ENCODE assay signal across 8 cellular contexts in the genomic region with DNA sequence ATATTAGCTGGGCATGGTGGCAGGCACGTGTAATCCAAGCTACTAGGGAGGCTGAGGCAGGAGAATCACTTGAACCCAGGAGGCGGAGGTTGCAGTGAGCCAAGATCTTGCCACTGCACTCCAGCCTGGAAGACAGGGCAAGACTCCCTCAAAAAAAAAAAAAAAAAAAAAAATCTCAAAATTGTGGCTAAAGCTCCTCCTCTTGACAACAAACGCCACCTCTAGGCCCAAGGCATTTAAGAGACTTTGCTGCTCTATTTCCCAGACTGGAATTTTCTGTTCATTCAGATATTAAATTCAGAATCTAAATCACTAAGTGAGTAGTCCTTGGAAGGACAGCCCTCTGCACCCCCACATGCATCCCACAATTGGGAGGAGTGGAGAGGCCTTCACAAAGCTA. TPM values are rescaled to one million over a fixed set of nuclear protein-coding genes. Genes with fewer than 3 reads are reported as not detected.
DNase-seq lines count a peak whose midpoint lies in the region; ATAC-seq and TF ChIP-seq lines count a peak whose summit lies in the region.

No MANE protein-coding gene starts in this region.

- TF ChIP-seq CTCF in WTC11 (IDR thresholded peaks at IDR 0.05) (no peak), fibroblast of villous mesenchyme (IDR thresholded peaks at IDR 0.05; ENCODE audit: insufficient read depth, low read depth, low read length) (no peak), smooth muscle cell (IDR thresholded peaks at IDR 0.05; ENCODE audit: borderline replicate concordance, insufficient read depth, poor library complexity, severe bottlenecking) (no peak)

- peak overlapping the region; percentile 93 for H3K4me2 ChIP-seq in smooth muscle cell

- H3K27ac Mint-ChIP-seq in activated T-cell treated with anti-CD3 and anti-CD28 coated beads, Interleukin-2, amount 50 U/mL, for 24 hours, result no peak overlapping the region
- no peak overlapping the region for H3K27ac Mint-ChIP-seq in WTC11

- H3K27me3 Mint-ChIP-seq in activated T-cell treated with anti-CD3 and anti-CD28 coated beads, Interleukin-2, amount 50 U/mL, for 24 hours, result no peaks in the 10 kb centered on the region
- no peaks in the 10 kb centered on the region for H3K27me3 Mint-ChIP-seq in WTC11 (ENCODE audit: low read depth)

- intact Hi-C loops in aorta (cut with DNase I), result no loop called here

- H4K20me1 ChIP-seq in smooth muscle cell (ENCODE audit: low read depth), result peaks cover 49% of the 10 kb centered on the region

- POLR2A ChIA-PET in WTC11 (lab: Charles Lee), result interaction anchor here (0.6 kb wide), 1 partner anchor 1203 kb away, joined by 5 read pairs; no protein-coding TSS in a partner anchor

- H3K36me3 Mint-ChIP-seq in activated T-cell treated with anti-CD3 and anti-CD28 coated beads, Interleukin-2, amount 50 U/mL, for 24 hours (ENCODE audit: low read depth), result peaks cover 36% of the 10 kb centered on the region
- peaks cover 12% of the 10 kb centered on the region for H3K36me3 Mint-ChIP-seq in WTC11

- H3K79me2 ChIP-seq in smooth muscle cell (ENCODE audit: low read depth), result peaks cover 56% of the 10 kb centered on the region

- ATAC-seq in WTC11, result no peak
- ATAC-seq in HG03342 (IDR thresholded peaks at IDR 0.05; ENCODE audit: unreplicated experiment), result no peak
- ATAC-seq in aorta (ENCODE audit: low FRiP score), result no peak

- peak overlapping the region; percentile 85 for H3K9ac ChIP-seq in smooth muscle cell (ENCODE audit: low read depth)

- peaks cover 52% of the 10 kb centered on the region for H3K4me1 Mint-ChIP-seq in activated T-cell treated with anti-CD3 and anti-CD28 coated beads, Interleukin-2, amount 50 U/mL, for 24 hours (ENCODE audit: low read depth)
- H3K4me1 Mint-ChIP-seq in WTC11, result peaks cover 18% of the 10 kb centered on the region

- no peaks in the 10 kb centered on the region for H3F3A ChIP-seq in smooth muscle cell (ENCODE audit: low read depth)

- H3K27me3 ChIP-seq in smooth muscle cell (ENCODE audit: low read depth), result no peaks in the 10 kb centered on the region
- no peaks in the 10 kb centered on the region for H3K27me3 ChIP-seq in aorta (ENCODE audit: control insufficient read depth in 1 of 2, insufficient read depth in 2 of 2, low read length in 1 of 2)

- H3K36me3 ChIP-seq in smooth muscle cell (ENCODE audit: low read depth), result peaks cover 9% of the 10 kb centered on the region
- no peaks in the 10 kb centered on the region for H3K36me3 ChIP-seq in aorta (ENCODE audit: control insufficient read depth in 1 of 2, insufficient read depth in 2 of 2, low read length in 1 of 2)

- no peaks in the 10 kb centered on the region for H3K9me3 Mint-ChIP-seq in activated T-cell treated with anti-CD3 and anti-CD28 coated beads, Interleukin-2, amount 50 U/mL, for 24 hours
- H3K9me3 Mint-ChIP-seq in WTC11, result no peaks in the 10 kb centered on the region

- H3K4me3 ChIP-seq in fibroblast of villous mesenchyme (ENCODE audit: low read depth, low read length) (peak overlapping the region; percentile 69), smooth muscle cell (peak overlapping the region; percentile 91), aorta (ENCODE audit: low read length in 2 of 2) (no peak overlapping the region)

- peak overlapping the region; percentile 90 for H3K4me3 Mint-ChIP-seq in activated T-cell treated with anti-CD3 and anti-CD28 coated beads, Interleukin-2, amount 50 U/mL, for 24 hours
- peak overlapping the region; percentile 90 for H3K4me3 Mint-ChIP-seq in WTC11

- H3K4me1 ChIP-seq in smooth muscle cell (ENCODE audit: low read depth), result peaks cover 8% of the 10 kb centered on the region
- H3K4me1 ChIP-seq in aorta (ENCODE audit: control insufficient read depth in 1 of 2, insufficient read depth in 2 of 2, low read length in 2 of 2), result peaks cover 0 to 2% of the 10 kb centered on the region in 2 donors

- H2AFZ ChIP-seq in smooth muscle cell (ENCODE audit: low read depth), result no peak overlapping the region

- CTCF ChIA-PET in WTC11 (lab: Charles Lee), result interaction anchor here (0.6 to 1.8 kb wide), 6 partner anchors 66 to 773 kb away, joined by 3 to 6 read pairs (median 4); no protein-coding TSS in a partner anchor

- H3K9me3 ChIP-seq in smooth muscle cell (replicated peaks; ENCODE audit: low read depth), result no peaks in the 10 kb centered on the region
- H3K9me3 ChIP-seq in aorta (ENCODE audit: control insufficient read depth, low read length), result no peaks in the 10 kb centered on the region

- 79% methylated on average over 3 of the region's 3 CpGs for WGBS in smooth muscle cell (ENCODE audit: low lambda C conversion rate)
- WGBS in aorta, 2 donors, result 66 to 82% methylated on average over 3 of the region's 3 CpGs

- no peak for DNase-seq in activated T-cell treated with anti-CD3 and anti-CD28 coated beads, Interleukin-2, amount 50 U/mL, for 24 hours
- no peak for DNase-seq in activated T-cell treated with anti-CD3 and anti-CD28 coated beads, Interleukin-2, amount 50 U/mL, for 1 hour
- DNase-seq in WTC11 (ENCODE audit: low spot score), result no peak
- DNase-seq in fibroblast of villous mesenchyme (ENCODE audit: low read depth), result peak; percentile 27
- DNase-seq in smooth muscle cell (lab: John Stamatoyannopoulos, UW; ENCODE audit: unreplicated experiment), result no peak
- no peak for DNase-seq in NCI-H2196 treated with DMSO at 0.1 percent for 48 hours (lab: John Stamatoyannopoulos, UW; ENCODE audit: unreplicated experiment)
- no peak for DNase-seq in aorta

- H3K27ac ChIP-seq in smooth muscle cell (ENCODE audit: low read depth) (no peak overlapping the region), aorta (ENCODE audit: low read depth in 1 of 2, low read length in 2 of 2) (no peak overlapping the region)

TF ChIP-seq in WTC11, 78 proteins besides CTCF, POLR2A, EP300 and RAD21:
- TF ChIP-seq, protein P1, sequence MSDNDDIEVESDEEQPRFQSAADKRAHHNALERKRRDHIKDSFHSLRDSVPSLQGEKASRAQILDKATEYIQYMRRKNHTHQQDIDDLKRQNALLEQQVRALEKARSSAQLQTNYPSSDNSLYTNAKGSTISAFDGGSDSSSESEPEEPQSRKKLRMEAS (CRISPR knock-in tag; IDR thresholded peaks at IDR 0.05), result no peak
- TF ChIP-seq ZNF232 (CRISPR knock-in tag; IDR thresholded peaks at IDR 0.05) (no peak), ZNF416 (CRISPR knock-in tag; IDR thresholded peaks at IDR 0.05) (no peak), ZNF671 (CRISPR knock-in tag; IDR thresholded peaks at IDR 0.05) (no peak), GABPB1 (CRISPR knock-in tag; IDR thresholded peaks at IDR 0.05) (no peak)

RNA-seq across cellular contexts. Expression of a gene that starts 1.4 kb away (rescaled TPM):
- total RNA-seq in WTC11 (2021) (10.8 to 12.8 TPM (median 12.2 TPM) in 3 replicates), fibroblast of villous mesenchyme (20.3 and 21.6 TPM in 2 replicates), smooth muscle cell (15.9 and 20.1 TPM in 2 replicates), aorta (10 to 100 TPM; 14.2 to 25.2 TPM)
- polyA plus RNA-seq in smooth muscle cell (12.4 and 19.0 TPM in 2 replicates), aorta (1 to 10 TPM; 4.8 to 9.6 TPM)

RNA-seq across cellular contexts. Expression of a gene that starts 32.8 kb away (rescaled TPM):
- total RNA-seq in WTC11 (2021) (142 to 147 TPM (median 145 TPM) in 3 replicates), fibroblast of villous mesenchyme (33.8 and 44.0 TPM in 2 replicates), smooth muscle cell (76.0 and 83.3 TPM in 2 replicates), aorta (10 to 100 TPM; 79.9 to 83.9 TPM)
- polyA plus RNA-seq in smooth muscle cell (42.0 and 56.3 TPM in 2 replicates), aorta (10 to 100 TPM; 25.2 to 57.3 TPM)

Comparison
In these comparisons a context has a peak if more than half of its experiments do, and no peak if none do; other contexts are left out.
1. H3K4me3 ChIP-seq: peak in fibroblast of villous mesenchyme (single experiment) and smooth muscle cell (single experiment); none in aorta (0 of 2).